Comparison of ENCODE assay signal across 19 cellular contexts in genomic region chr1:2431095-2431494, GRCh38. TPM values are rescaled to one million over a fixed set of nuclear protein-coding genes. Genes with fewer than 3 reads are reported as not detected.
DNase-seq lines count a peak whose midpoint lies in the region; TF ChIP-seq lines count a peak whose summit lies in the region.
"Had no signal": no experiment of that assay in that cellular context is flagged by ENCODE, and none has a peak within 500 bp of the region (broad histone marks: within the 10 kb centered on the region; RNA-seq: fewer than 3 reads in every experiment).

No MANE protein-coding gene starts in this region.

- TF ChIP-seq CTCF in RWPE1 (conservative IDR thresholded peaks at IDR 0.05; ENCODE audit: low read depth) = no peak
- TF ChIP-seq CTCF in epithelial cell of esophagus (IDR thresholded peaks at IDR 0.05; ENCODE audit: insufficient read depth, low read depth, low read length, missing control alignments) = no peak
- TF ChIP-seq CTCF in osteoblast (IDR thresholded peaks at IDR 0.05; ENCODE audit: extremely low read depth, low read depth, low read length) = no peak

- H3K9me3 ChIP-seq in osteoblast (ENCODE audit: low read depth, low read length) = no peaks in the 10 kb centered on the region
- H3K9me3 ChIP-seq: BE2C, MG63, SK-N-SH had no signal

- no peaks in the 10 kb centered on the region for H3K4me1 ChIP-seq in osteoblast (ENCODE audit: insufficient read depth, low read length)
- H3K4me1 ChIP-seq: BE2C had no signal

- H3K4me2 ChIP-seq in osteoblast (ENCODE audit: insufficient read depth, low read length) = no peak overlapping the region
- H3K4me2 ChIP-seq: SK-N-SH had no signal

- peak in 2 of 3 experiments; percentile 27 to 51 for DNase-seq in NCI-H1417 (lab: John Stamatoyannopoulos, UW)
- DNase-seq in NCI-H1417 treated with DMSO at 0.1 percent for 48 hours (lab: John Stamatoyannopoulos, UW) = no peak
- peak; percentile 61 for DNase-seq in RWPE1 (ENCODE audit: low spot score)
- peak; percentile 89 for DNase-seq in epithelial cell of esophagus (ENCODE audit: low read depth)
- DNase-seq in osteoblast (ENCODE audit: insufficient read length, low spot score, missing footprints) = peak; percentile 84
- no peak for DNase-seq in medulla oblongata (ENCODE audit: extremely low spot score)
- no peak for DNase-seq in D341Med (ENCODE audit: low spot score)
- no peak for DNase-seq in activated CD4-positive, alpha-beta memory T cell treated with anti-CD3 and anti-CD28 coated beads, Interleukin-2, amount 10 ng/mL, durations not matched to agents 7 days and 5 days
- DNase-seq: BE2C; CD8-positive, alpha-beta T cell; GDM1; GOT3; MG63; NCI-H1092 treated with DMSO at 0.1 percent for 48 hours; NCI-H187 treated with DMSO at 0.1 percent for 48 hours; SHP77; SK-N-SH had no signal

- CTCF ChIA-PET in RWPE1 (lab: Yijun Ruan, JAX) = interaction anchor here (0.7 kb wide), 1 partner anchor 35 kb away, joined by 4 read pairs; no protein-coding TSS in a partner anchor
- CTCF ChIA-PET in activated CD4-positive, alpha-beta memory T cell treated with anti-CD3 and anti-CD28 coated beads, Interleukin-2, amount 10 ng/mL, durations not matched to agents 7 days and 5 days (lab: Charles Lee) = interaction anchor here (0.6 kb wide), 1 partner anchor 12 kb away, joined by 3 read pairs; no protein-coding TSS in a partner anchor

- no peaks in the 10 kb centered on the region for H4K20me1 ChIP-seq in osteoblast (ENCODE audit: insufficient read depth, low read length)

- H3K36me3 Mint-ChIP-seq in activated CD4-positive, alpha-beta memory T cell treated with anti-CD3 and anti-CD28 coated beads, Interleukin-2, amount 10 ng/mL, durations not matched to agents 7 days and 5 days (ENCODE audit: low read depth) = no peaks in the 10 kb centered on the region
- H3K36me3 Mint-ChIP-seq: CD8-positive, alpha-beta T cell had no signal

- peaks cover 9% of the 10 kb centered on the region for H3K9me3 Mint-ChIP-seq in activated CD4-positive, alpha-beta memory T cell treated with anti-CD3 and anti-CD28 coated beads, Interleukin-2, amount 10 ng/mL, durations not matched to agents 7 days and 5 days
- H3K9me3 Mint-ChIP-seq: CD8-positive, alpha-beta T cell had no signal

- no peak overlapping the region for H3K27ac Mint-ChIP-seq in activated CD4-positive, alpha-beta memory T cell treated with anti-CD3 and anti-CD28 coated beads, Interleukin-2, amount 10 ng/mL, durations not matched to agents 7 days and 5 days
- H3K27ac Mint-ChIP-seq: CD8-positive, alpha-beta T cell had no signal

- H3K27ac ChIP-seq in RWPE1 (peak overlapping the region; percentile 96), osteoblast (ENCODE audit: low read depth, low read length) (no peak overlapping the region)
- H3K27ac ChIP-seq: 22Rv1 had no signal

- no peak overlapping the region for H2AFZ ChIP-seq in osteoblast (ENCODE audit: low read length)

- no peaks in the 10 kb centered on the region for H3K27me3 Mint-ChIP-seq in activated CD4-positive, alpha-beta memory T cell treated with anti-CD3 and anti-CD28 coated beads, Interleukin-2, amount 10 ng/mL, durations not matched to agents 7 days and 5 days

- peaks cover 27% of the 10 kb centered on the region for H3K27me3 ChIP-seq in osteoblast (ENCODE audit: insufficient read depth, low read length)
- H3K27me3 ChIP-seq: BE2C had no signal

- no peak overlapping the region for H3K4me3 Mint-ChIP-seq in activated CD4-positive, alpha-beta memory T cell treated with anti-CD3 and anti-CD28 coated beads, Interleukin-2, amount 10 ng/mL, durations not matched to agents 7 days and 5 days
- H3K4me3 Mint-ChIP-seq: CD8-positive, alpha-beta T cell had no signal

- H3K4me1 Mint-ChIP-seq in activated CD4-positive, alpha-beta memory T cell treated with anti-CD3 and anti-CD28 coated beads, Interleukin-2, amount 10 ng/mL, durations not matched to agents 7 days and 5 days = no peaks in the 10 kb centered on the region

- H3K4me3 ChIP-seq in epithelial cell of esophagus (ENCODE audit: low read length) = peak overlapping the region; percentile 78
- no peak overlapping the region for H3K4me3 ChIP-seq in osteoblast (ENCODE audit: insufficient read depth, low read length)
- H3K4me3 ChIP-seq: GM12878, MG63 had no signal

- POLR2A ChIA-PET in RWPE1 (lab: Yijun Ruan, JAX; ENCODE audit: low non-redundant PET) = interaction anchor here (1.0 kb wide), 1 partner anchor 18 kb away, joined by 4 read pairs; no protein-coding TSS in a partner anchor
- POLR2A ChIA-PET in activated CD4-positive, alpha-beta memory T cell treated with anti-CD3 and anti-CD28 coated beads, Interleukin-2, amount 10 ng/mL, durations not matched to agents 7 days and 5 days (lab: Charles Lee) = no interaction called here

- H3K36me3 ChIP-seq in osteoblast (ENCODE audit: insufficient read depth, low read length) = no peaks in the 10 kb centered on the region
- H3K36me3 ChIP-seq: BE2C, MG63 had no signal

- H3K79me2 ChIP-seq in osteoblast (ENCODE audit: insufficient read depth, low read length) = no peaks in the 10 kb centered on the region

RNA-seq across cellular contexts. Expression of gene PEX10, which starts 18.7 kb away (rescaled TPM):
- total RNA-seq in osteoblast = 33.9 and 34.7 TPM in 2 replicates
- total RNA-seq in activated CD4-positive, alpha-beta memory T cell treated with anti-CD3 and anti-CD28 coated beads, Interleukin-2, amount 10 ng/mL, durations not matched to agents 7 days and 5 days = 1 to 10 TPM; 6.8 to 9.5 TPM

RNA-seq across cellular contexts. Expression of gene RER1, which starts 39.5 kb away (rescaled TPM):
- 77.8 and 95.2 TPM in 2 replicates for total RNA-seq in osteoblast
- total RNA-seq in activated CD4-positive, alpha-beta memory T cell treated with anti-CD3 and anti-CD28 coated beads, Interleukin-2, amount 10 ng/mL, durations not matched to agents 7 days and 5 days = 100 to 1,000 TPM; 151 to 160 TPM

RNA-seq across cellular contexts. Expression of gene MORN1, which starts 39.7 kb away (rescaled TPM):
- 12.4 and 13.4 TPM in 2 replicates for total RNA-seq in osteoblast
- total RNA-seq in activated CD4-positive, alpha-beta memory T cell treated with anti-CD3 and anti-CD28 coated beads, Interleukin-2, amount 10 ng/mL, durations not matched to agents 7 days and 5 days = 1 to 10 TPM; 6.2 to 6.3 TPM

RNA-seq across cellular contexts. Expression of gene PLCH2, which starts 45.0 kb away (rescaled TPM):
- under 0.01 TPM in 1 of 2 replicates, not detected in the other for total RNA-seq in osteoblast
- total RNA-seq in activated CD4-positive, alpha-beta memory T cell treated with anti-CD3 and anti-CD28 coated beads, Interleukin-2, amount 10 ng/mL, durations not matched to agents 7 days and 5 days = 10 to 100 TPM; 32.7 to 33.8 TPM

Comparison
In these comparisons a context has a peak if more than half of its experiments do, and no peak if none do; other contexts are left out.
1. DNase-seq: peak in NCI-H1417 (2 of 3), RWPE1 (single experiment), epithelial cell of esophagus (single experiment) and osteoblast (single experiment); none in NCI-H1417 treated with DMSO at 0.1 percent for 48 hours (single experiment), medulla oblongata (single experiment), D341Med (single experiment) and activated CD4-positive, alpha-beta memory T cell treated with anti-CD3 and anti-CD28 coated beads, Interleukin-2, amount 10 ng/mL, durations not matched to agents 7 days and 5 days (single experiment).